17 cellular contexts compared by ENCODE assay signal in the genomic region with DNA sequence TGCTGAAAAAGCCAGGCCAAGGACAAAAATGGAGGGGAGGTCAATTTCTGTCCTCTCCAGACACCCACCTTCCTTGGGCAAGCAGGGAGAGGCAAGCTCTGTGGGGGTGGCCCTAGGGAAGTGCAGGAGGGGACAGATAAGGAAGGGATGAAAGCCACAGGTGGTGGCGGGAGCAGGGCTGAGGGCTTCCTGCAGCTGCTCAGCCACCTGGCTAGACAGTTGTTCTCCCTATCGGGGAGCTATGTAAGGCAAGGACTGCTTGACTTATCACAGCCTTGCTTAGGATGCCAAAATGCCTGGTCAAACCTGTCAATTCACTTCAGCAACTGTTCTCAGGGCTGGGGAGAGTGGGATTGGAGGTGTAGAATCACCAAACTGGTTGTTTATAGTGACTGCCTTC.
"Had no signal": no experiment of that assay in that cellular context is flagged by ENCODE, and none has a peak within 500 bp of the region (broad histone marks: within the 10 kb centered on the region; RNA-seq: fewer than 3 reads in every experiment).

No MANE protein-coding gene starts in this region.

- H3K27me3 ChIP-seq: esophagus muscularis mucosa, right lobe of liver, upper lobe of left lung had no signal

- H3K4me1 Mint-ChIP-seq: activated CD4-positive, alpha-beta memory T cell treated with anti-CD3 and anti-CD28 coated beads, Interleukin-2, amount 10 ng/mL, durations not matched to agents 7 days and 5 days; activated CD4-positive, alpha-beta T cell treated with anti-CD3 and anti-CD28 coated beads for 36 hours; activated naive CD8-positive, alpha-beta T cell treated with anti-CD3 and anti-CD28 coated beads, Interleukin-2, amount 50 U/mL, for 24 hours had no signal

- H3K4me3 Mint-ChIP-seq: activated CD4-positive, alpha-beta memory T cell treated with anti-CD3 and anti-CD28 coated beads, Interleukin-2, amount 10 ng/mL, durations not matched to agents 7 days and 5 days; activated CD4-positive, alpha-beta T cell treated with anti-CD3 and anti-CD28 coated beads for 36 hours; activated naive CD8-positive, alpha-beta T cell treated with anti-CD3 and anti-CD28 coated beads, Interleukin-2, amount 50 U/mL, for 24 hours; activated T-helper 1 cell treated with anti-CD3 and anti-CD28 coated beads, Interleukin-12 subunit alpha, Interleukin-12 subunit beta, Interleukin-2, Interleukin-4 antibody, amounts not matched to agents 30 ng/mL and 10 ng/mL and 1 ng/mL, durations not matched to agents 14 hours and 24 hours and 36 hours; naive thymus-derived CD4-positive, alpha-beta T cell had no signal

- H3K4me3 ChIP-seq: esophagus muscularis mucosa, lower lobe of right lung, prostate gland, right lobe of liver, upper lobe of left lung had no signal

- H3K36me3 Mint-ChIP-seq: naive thymus-derived CD4-positive, alpha-beta T cell had no signal

- H3K27ac ChIP-seq: esophagus muscularis mucosa, lower lobe of right lung, prostate gland, right lobe of liver, upper lobe of left lung had no signal

- H3K9me3 ChIP-seq: esophagus muscularis mucosa, lower lobe of right lung, prostate gland, right lobe of liver, upper lobe of left lung had no signal

- DNase-seq: activated CD4-positive, alpha-beta memory T cell treated with anti-CD3 and anti-CD28 coated beads, Interleukin-2, amount 10 ng/mL, durations not matched to agents 7 days and 5 days; activated CD4-positive, alpha-beta T cell treated with anti-CD3 and anti-CD28 coated beads for 36 hours; activated CD8-positive, alpha-beta memory T cell treated with anti-CD3 and anti-CD28 coated beads, Interleukin-2, amount 50 U/mL, for 4 hours; activated naive CD4-positive, alpha-beta T cell; activated naive CD8-positive, alpha-beta T cell treated with anti-CD3 and anti-CD28 coated beads, Interleukin-2, amount 50 U/mL, for 24 hours; left cardiac atrium; lower lobe of right lung; midbrain; naive thymus-derived CD4-positive, alpha-beta T cell; nucleus accumbens; right lobe of liver; stimulated activated CD4-positive, alpha-beta T cell treated with anti-CD3 and anti-CD28 coated beads, Interleukin-2, amount 100 ng/mL, for 24 hours; stimulated activated naive CD4-positive, alpha-beta T cell had no signal

- H3K36me3 ChIP-seq: esophagus muscularis mucosa, lower lobe of right lung, prostate gland, right lobe of liver, upper lobe of left lung had no signal

- H3K27ac Mint-ChIP-seq: activated CD4-positive, alpha-beta memory T cell treated with anti-CD3 and anti-CD28 coated beads, Interleukin-2, amount 10 ng/mL, durations not matched to agents 7 days and 5 days; activated CD4-positive, alpha-beta T cell treated with anti-CD3 and anti-CD28 coated beads for 36 hours; activated naive CD8-positive, alpha-beta T cell treated with anti-CD3 and anti-CD28 coated beads, Interleukin-2, amount 50 U/mL, for 24 hours; activated T-helper 1 cell treated with anti-CD3 and anti-CD28 coated beads, Interleukin-12 subunit alpha, Interleukin-12 subunit beta, Interleukin-2, Interleukin-4 antibody, amounts not matched to agents 30 ng/mL and 10 ng/mL and 1 ng/mL, durations not matched to agents 14 hours and 24 hours and 36 hours; naive thymus-derived CD4-positive, alpha-beta T cell had no signal

- H3K9me3 Mint-ChIP-seq: activated CD4-positive, alpha-beta memory T cell treated with anti-CD3 and anti-CD28 coated beads, Interleukin-2, amount 10 ng/mL, durations not matched to agents 7 days and 5 days; activated naive CD8-positive, alpha-beta T cell treated with anti-CD3 and anti-CD28 coated beads, Interleukin-2, amount 50 U/mL, for 24 hours; activated T-helper 1 cell treated with anti-CD3 and anti-CD28 coated beads, Interleukin-12 subunit alpha, Interleukin-12 subunit beta, Interleukin-2, Interleukin-4 antibody, amounts not matched to agents 30 ng/mL and 10 ng/mL and 1 ng/mL, durations not matched to agents 14 hours and 24 hours and 36 hours; naive thymus-derived CD4-positive, alpha-beta T cell had no signal
